In genomic region chr7:21670496-21670895, GRCh38 we compare ENCODE assay signal across 32 cellular contexts.
"Had no signal": no experiment of that assay in that cellular context is flagged by ENCODE, and none has a peak within 500 bp of the region (broad histone marks: within the 10 kb centered on the region; RNA-seq: fewer than 3 reads in every experiment).

No MANE protein-coding gene starts in this region.

- H3K9me3 ChIP-seq: adrenal gland, body of pancreas, breast epithelium had no signal

- H3K4me3 ChIP-seq: adrenal gland, body of pancreas, breast epithelium had no signal

- DNase-seq: activated B cell treated with CpG ODN at 0.5 μM for 24 hours; activated CD4-positive, alpha-beta memory T cell treated with anti-CD3 and anti-CD28 coated beads for 36 hours; activated CD4-positive, alpha-beta T cell treated with anti-CD3 and anti-CD28 coated beads for 4 hours; activated CD4-positive, alpha-beta T cell treated with anti-CD3 and anti-CD28 coated beads, Interleukin-2, amount 10 ng/mL, durations not matched to agents 24 days and 14 days; activated CD4-positive, alpha-beta T cell treated with anti-CD3 and anti-CD28 coated beads, Interleukin-2, amount 50 U/mL, for 1 hour; activated CD4-positive, alpha-beta T cell treated with anti-CD3 and anti-CD28 coated beads, Interleukin-2, amount 50 U/mL, for 4 hours; activated CD4-positive, CD25-positive, alpha-beta regulatory T cell treated with anti-CD3 and anti-CD28 coated beads, Interleukin-2, amount 50 U/mL, for 72 hours; activated CD8-positive, alpha-beta memory T cell treated with anti-CD3 and anti-CD28 coated beads, Interleukin-2, amount 50 U/mL, for 4 hours; activated CD8-positive, alpha-beta T cell treated with anti-CD3 and anti-CD28 coated beads for 36 hours; activated effector memory CD4-positive, alpha-beta T cell treated with anti-CD3 and anti-CD28 coated beads, Interleukin-2, amount 50 U/mL, for 16 hours; activated gamma-delta T cell treated with Interleukin-2 at 50 U/mL for 16 hours; activated naive CD4-positive, alpha-beta T cell; activated naive CD4-positive, alpha-beta T cell treated with anti-CD3 and anti-CD28 coated beads for 36 hours; activated naive CD4-positive, alpha-beta T cell treated with anti-CD3 and anti-CD28 coated beads, Interleukin-2, amount 50 U/mL, for 16 hours; activated naive CD8-positive, alpha-beta T cell treated with anti-CD3 and anti-CD28 coated beads for 36 hours; activated T-cell treated with anti-CD3 and anti-CD28 coated beads for 4 hours; activated T-cell treated with anti-CD3 and anti-CD28 coated beads, Interleukin-2, amount 50 U/mL, for 1 hour; activated T-cell treated with anti-CD3 and anti-CD28 coated beads, Interleukin-2, amount 50 U/mL, for 4 hours; activated T-cell treated with anti-CD3 and anti-CD28 coated beads, Interleukin-2, amount 50 U/mL, for 72 hours; adrenal gland; amygdala; aorta; body of pancreas; brain microvascular endothelial cell; central memory CD4-positive, alpha-beta T cell; T-helper 1 cell; T-helper 2 cell; T-helper 9 cell had no signal

- H3K4me1 ChIP-seq: adrenal gland, body of pancreas, breast epithelium had no signal

- H3K27ac ChIP-seq: adrenal gland, body of pancreas, brain microvascular endothelial cell, breast epithelium, VCaP had no signal

- FAIRE-seq: astrocyte, TTC549 had no signal

- H3K36me3 ChIP-seq: adrenal gland, brain microvascular endothelial cell, breast epithelium had no signal

- H3K27me3 ChIP-seq: adrenal gland, body of pancreas, brain microvascular endothelial cell, breast epithelium had no signal
